In genomic region chr13:112588490-112589297, GRCh38 we compare ENCODE assay signal across 8 cellular contexts. TPM values are rescaled to one million over a fixed set of nuclear protein-coding genes. Genes with fewer than 3 reads are reported as not detected.
DNase-seq lines count a peak whose midpoint lies in the region; ATAC-seq, FAIRE-seq and TF ChIP-seq lines count a peak whose summit lies in the region.

No MANE protein-coding gene starts in this region.

- intact Hi-C loops in activated CD4-positive, alpha-beta T cell treated with anti-CD3 and anti-CD28 coated beads for 36 hours (cut with DNase I, micrococcal nuclease): loop anchor here (1.0 to 10.0 kb wide), 5 partner anchors 18 to 1671 kb away; partner anchors contain the start of genes ANKRD10 (in 1 of the 2), CUL4A (in 1 of the 2) and DCUN1D2 (in 1 of the 2)
- intact Hi-C loops in Panc1 (cut with micrococcal nuclease; ENCODE audit: unreplicated experiment) (no loop called here), endothelial cell of umbilical vein (cut with micrococcal nuclease) (loop anchor here (5.0 kb wide), 1 partner anchor 76 kb away; no protein-coding TSS in a partner anchor), pancreas (cut with DNase I) (no loop called here)

- POLR2A ChIA-PET in activated CD4-positive, alpha-beta T cell treated with anti-CD3 and anti-CD28 coated beads for 36 hours (lab: Charles Lee): interaction anchor here (0.7 kb wide), 2 partner anchors 81 to 1529 kb away, joined by 3 to 4 read pairs; no protein-coding TSS in a partner anchor
- POLR2A ChIA-PET in Panc1 (lab: Charles Lee): no interaction called here
- POLR2A ChIA-PET in endothelial cell of umbilical vein (lab: Charles Lee): interaction anchor here (1.5 kb wide), 1 partner anchor 15 kb away, joined by 5 read pairs; no protein-coding TSS in a partner anchor

- peak overlapping the region; percentile 96 for H3K27ac Mint-ChIP-seq in activated CD4-positive, alpha-beta T cell treated with anti-CD3 and anti-CD28 coated beads for 36 hours

- H3K27ac ChIP-seq in Panc1 (ENCODE audit: low read length) (peak overlapping the region; percentile 95), endothelial cell of umbilical vein (ENCODE audit: insufficient read depth, low read depth, low read length) (peak overlapping the region; percentile 82), pancreas (peak overlapping the region; percentile 88 to 97 (median 96))

- dilution Hi-C loops in endothelial cell of umbilical vein (cut with MboI; ENCODE audit: extremely low pct_ligation_motif_present, low sequenced_read_pairs): no loop called here

- H3K36me3 Mint-ChIP-seq in activated CD4-positive, alpha-beta T cell treated with anti-CD3 and anti-CD28 coated beads for 36 hours (ENCODE audit: low read depth): peaks cover 8% of the 10 kb centered on the region

- WGBS in pancreas, 2 donors: 28 to 31% methylated on average over 33 of the region's 33 CpGs

- H3K27me3 ChIP-seq in Panc1 (ENCODE audit: control insufficient read depth, insufficient read depth, low read length) (no peaks in the 10 kb centered on the region), endothelial cell of umbilical vein (ENCODE audit: control insufficient read depth in 2 of 2, insufficient read depth in 2 of 2, low read length in 2 of 2) (no peaks in the 10 kb centered on the region), pancreas (no peaks in the 10 kb centered on the region)

- peak; percentile 29 for DNase-seq in activated CD4-positive, alpha-beta T cell treated with anti-CD3 and anti-CD28 coated beads for 36 hours
- DNase-seq in activated CD4-positive, alpha-beta T cell treated with anti-CD3 and anti-CD28 coated beads for 1 hour: no peak
- no peak for DNase-seq in Panc1 (ENCODE audit: low read depth, low spot score)
- no peak for DNase-seq in endothelial cell of umbilical vein (ENCODE audit: low read depth, low spot score)
- peak in 3 of 6 donors; percentile 38 to 53 (median 41) for DNase-seq in pancreas
- DNase-seq in NCI-H226: no peak
- DNase-seq in COLO829 (ENCODE audit: low spot score): no peak

- no peaks in the 10 kb centered on the region for H3K9me3 ChIP-seq in Panc1 (ENCODE audit: control insufficient read depth, insufficient read depth, low read depth, low read length)
- no peaks in the 10 kb centered on the region for H3K9me3 ChIP-seq in endothelial cell of umbilical vein (replicated peaks; ENCODE audit: control insufficient read depth, insufficient read depth, low read length)
- no peaks in the 10 kb centered on the region for H3K9me3 ChIP-seq in pancreas

- H3K4me1 ChIP-seq in Panc1 (ENCODE audit: control insufficient read depth, insufficient read depth, low read length): peaks cover 16% of the 10 kb centered on the region
- H3K4me1 ChIP-seq in endothelial cell of umbilical vein (ENCODE audit: control insufficient read depth, extremely low read depth, insufficient read depth, low read length): peaks cover 17% of the 10 kb centered on the region
- H3K4me1 ChIP-seq in pancreas: peaks cover 7 to 14% (median 8%) of the 10 kb centered on the region in 3 donors

- peak overlapping the region; percentile 95 for H3K4me2 ChIP-seq in endothelial cell of umbilical vein (ENCODE audit: insufficient read depth, low read length)

- H3K27me3 Mint-ChIP-seq in activated CD4-positive, alpha-beta T cell treated with anti-CD3 and anti-CD28 coated beads for 36 hours: no peaks in the 10 kb centered on the region

- in situ Hi-C loops in Panc1 (cut with HindIII; ENCODE audit: low pct_unique_long_range_greater_than_20kb, low sequenced_read_pairs): no loop called here

- peak overlapping the region; percentile 93 for H2AFZ ChIP-seq in endothelial cell of umbilical vein (ENCODE audit: low read depth, low read length)

- H3K36me3 ChIP-seq in Panc1 (ENCODE audit: control insufficient read depth, insufficient read depth, low read length) (no peaks in the 10 kb centered on the region; the same call in none of the 2 replicates), endothelial cell of umbilical vein (ENCODE audit: control insufficient read depth in 2 of 2, extremely low read depth in 1 of 2, insufficient read depth in 2 of 2, low read length in 2 of 2) (no peaks in the 10 kb centered on the region), pancreas (no peaks in the 10 kb centered on the region)

- peak overlapping the region; percentile 91 for H3K9ac ChIP-seq in endothelial cell of umbilical vein (replicated peaks; ENCODE audit: extremely low read depth, insufficient read depth, low read length)

- no peaks in the 10 kb centered on the region for H4K20me1 ChIP-seq in endothelial cell of umbilical vein (replicated peaks; ENCODE audit: control insufficient read depth, extremely low read depth, insufficient read depth, low read length)

- no peak for TF ChIP-seq POLR2A in endothelial cell of umbilical vein (IDR thresholded peaks at IDR 0.05; ENCODE audit: low read depth, low read length)

- TF ChIP-seq CTCF in Panc1 (IDR thresholded peaks at IDR 0.05) (no peak), endothelial cell of umbilical vein (IDR thresholded peaks at IDR 0.05; ENCODE audit: extremely low read depth in 1 of 2, insufficient read depth in 1 of 2, low read depth in 1 of 2, low read length in 2 of 2) (no peak), pancreas (IDR thresholded peaks at IDR 0.05) (no peak)

- FAIRE-seq in endothelial cell of umbilical vein (lab: Jason Lieb, UNC) (no peak), pancreas (lab: Jason Lieb, UNC) (no peak)

- BruUV-seq in Panc1 (replicated peaks; lab: Mats Ljungman, UMichigan) (TSS peak; percentile 87), endothelial cell of umbilical vein (replicated peaks; lab: Mats Ljungman, UMichigan) (no TSS peak)

- CTCF ChIA-PET in activated CD4-positive, alpha-beta T cell treated with anti-CD3 and anti-CD28 coated beads for 36 hours (lab: Charles Lee): interaction anchor here (0.6 to 3.9 kb wide), 4 partner anchors 8 to 140 kb away, joined by 3 to 32 read pairs (median 5); no protein-coding TSS in a partner anchor
- CTCF ChIA-PET in Panc1 (lab: Charles Lee) (no interaction called here), endothelial cell of umbilical vein (lab: Charles Lee) (interaction anchor here (1.1 to 2.9 kb wide), 5 partner anchors 15 to 79 kb away, joined by 3 to 9 read pairs (median 4); no protein-coding TSS in a partner anchor)

- H3K9me3 Mint-ChIP-seq in activated CD4-positive, alpha-beta T cell treated with anti-CD3 and anti-CD28 coated beads for 36 hours (ENCODE audit: low read depth): no peaks in the 10 kb centered on the region

- H3K4me1 Mint-ChIP-seq in activated CD4-positive, alpha-beta T cell treated with anti-CD3 and anti-CD28 coated beads for 36 hours: peaks cover 33% of the 10 kb centered on the region

- peak overlapping the region; percentile 96 for H3K4me3 Mint-ChIP-seq in activated CD4-positive, alpha-beta T cell treated with anti-CD3 and anti-CD28 coated beads for 36 hours

- H3K79me2 ChIP-seq in endothelial cell of umbilical vein (ENCODE audit: control insufficient read depth, insufficient read depth, low read length): peaks cover 33% of the 10 kb centered on the region

- H3K9me1 ChIP-seq in endothelial cell of umbilical vein (replicated peaks; ENCODE audit: control insufficient read depth, extremely low read depth, insufficient read depth, low read length): no peaks in the 10 kb centered on the region

- no peak for ATAC-seq in activated CD4-positive, alpha-beta T cell treated with anti-CD3 and anti-CD28 coated beads for 36 hours
- peak; percentile 4; the same call in 1 of the 2 replicates for ATAC-seq in Panc1
- peak; percentile 39 to 55 (median 50) for ATAC-seq in pancreas
- ATAC-seq in HG02970 (IDR thresholded peaks at IDR 0.05; ENCODE audit: low FRiP score, unreplicated experiment): no peak

- peak overlapping the region; percentile 79 to 81 for H3K4me3 ChIP-seq in Panc1 (ENCODE audit: low read depth in 2 of 2, low read length in 2 of 2)
- peak overlapping the region; percentile 87 to 95 (median 93) for H3K4me3 ChIP-seq in endothelial cell of umbilical vein (replicated peaks in 1 of 3; ENCODE audit: insufficient read depth in 1 of 3, low read depth in 1 of 3, low read length in 3 of 3)
- peak overlapping the region; percentile 83 to 99 (median 94) for H3K4me3 ChIP-seq in pancreas

TF ChIP-seq in endothelial cell of umbilical vein, 7 proteins besides CTCF, POLR2A, EP300 and RAD21:
- TF ChIP-seq EZH2 (IDR thresholded peaks at IDR 0.05; ENCODE audit: borderline replicate concordance, low read depth, low read length, severe bottlenecking) (no peak), FOS (IDR thresholded peaks at IDR 0.05; ENCODE audit: borderline replicate concordance, insufficient read depth, low read length) (no peak), GATA2 (IDR thresholded peaks at IDR 0.05; ENCODE audit: insufficient read depth, insufficient read length, low read depth, low read length) (no peak), MYC (IDR thresholded peaks at IDR 0.05; ENCODE audit: low read depth, low read length) (no peak), POLR2AphosphoS5 (IDR thresholded peaks at IDR 0.05; ENCODE audit: insufficient read depth, low read depth, low read length) (no peak), JUN (IDR thresholded peaks at IDR 0.05; ENCODE audit: borderline replicate concordance, insufficient read depth, insufficient read length, low read depth) (no peak)
- TF ChIP-seq, protein P1, sequence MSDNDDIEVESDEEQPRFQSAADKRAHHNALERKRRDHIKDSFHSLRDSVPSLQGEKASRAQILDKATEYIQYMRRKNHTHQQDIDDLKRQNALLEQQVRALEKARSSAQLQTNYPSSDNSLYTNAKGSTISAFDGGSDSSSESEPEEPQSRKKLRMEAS (IDR thresholded peaks at IDR 0.05; ENCODE audit: insufficient read depth, insufficient read length): no peak

RNA-seq across cellular contexts. Expression of gene TUBGCP3, which starts 0.7 kb away (rescaled TPM):
- total RNA-seq in activated CD4-positive, alpha-beta T cell treated with anti-CD3 and anti-CD28 coated beads for 36 hours: 10 to 100 TPM; 57.2 to 60.5 TPM
- 28.4 TPM for total RNA-seq in Panc1 (2021; ENCODE audit: unreplicated experiment)
- polyA plus RNA-seq in Panc1 (2012; ENCODE audit: insufficient read length): 18.2 TPM
- total RNA-seq in endothelial cell of umbilical vein: 44.0 and 47.7 TPM in 2 replicates
- polyA plus RNA-seq in endothelial cell of umbilical vein: 35.8 and 36.4 TPM in 2 replicates
- polyA plus RNA-seq in endothelial cell of umbilical vein (2011; cell fraction: cytosol; rRNA removed): 33.4 and 34.2 TPM in 2 replicates
- polyA plus RNA-seq in endothelial cell of umbilical vein (2011; cell fraction: nucleus; rRNA removed): 80.1 and 93.9 TPM in 2 replicates
- 20.1 and 20.9 TPM in 2 replicates for polyA plus RNA-seq in endothelial cell of umbilical vein (2012)
- 77.6 and 81.4 TPM in 2 replicates for polyA minus RNA-seq in endothelial cell of umbilical vein
- polyA minus RNA-seq in endothelial cell of umbilical vein (2011; cell fraction: cytosol; rRNA and poly(A)+ RNA removed): 26.1 TPM
- 107 and 136 TPM in 2 replicates for polyA minus RNA-seq in endothelial cell of umbilical vein (2011; cell fraction: nucleus; rRNA and poly(A)+ RNA removed)
- total RNA-seq in pancreas: 10 to 100 TPM; 11.3 to 20.2 (median 13.0) TPM
- 10 to 100 TPM in 1 of 2 donors, 1 to 10 TPM in 1; 6.3 to 12.8 TPM for polyA plus RNA-seq in pancreas

Comparison
In these comparisons a context has a peak if more than half of its experiments do, and no peak if none do; other contexts are left out.
1. ATAC-seq: peak in Panc1 (single experiment) and pancreas (4 of 4); none in activated CD4-positive, alpha-beta T cell treated with anti-CD3 and anti-CD28 coated beads for 36 hours (single experiment) and HG02970 (single experiment).
2. intact Hi-C loops: an anchor here in activated CD4-positive, alpha-beta T cell treated with anti-CD3 and anti-CD28 coated beads for 36 hours (1.0 to 10.0 kb wide) and endothelial cell of umbilical vein (5.0 kb wide); none called in Panc1 and pancreas.
3. Peak in every context shown above with its lines, with median percentiles within 50 percentile points of each other: H3K27ac ChIP-seq and H3K4me3 ChIP-seq.